21 cellular contexts compared by ENCODE assay signal in genomic region chr5:105740242-105740641, GRCh38.
DNase-seq lines count a peak whose midpoint lies in the region; ATAC-seq and TF ChIP-seq lines count a peak whose summit lies in the region.
"Had no signal": no experiment of that assay in that cellular context is flagged by ENCODE, and none has a peak within 500 bp of the region (broad histone marks: within the 10 kb centered on the region; RNA-seq: fewer than 3 reads in every experiment).

No MANE protein-coding gene starts in this region.

- DNase-seq in DMS53 (lab: John Stamatoyannopoulos, UW) (peak; percentile 12), DMS53 treated with DMSO at 0.1 percent for 48 hours (lab: John Stamatoyannopoulos, UW; ENCODE audit: unreplicated experiment) (no peak), WTC11 (ENCODE audit: low spot score) (no peak), HuH-7.5 (ENCODE audit: low spot score) (no peak), foreskin fibroblast (no peak), spleen (no peak)
- peak; percentile 2 for DNase-seq in Jurkat, Clone E6-1 (ENCODE audit: low read depth, low spot score)
- DNase-seq: BE2C; CD4-positive, alpha-beta T cell; MV-4-11; NCI-H1417 treated with DMSO at 0.1 percent for 48 hours; NCI-H2029; NCI-H2171 treated with DMSO at 0.1 percent for 48 hours; NCI-H446 treated with DMSO at 0.1 percent for 48 hours; NCI-H774; PC-9; SW 1271 had no signal

- H3K9me3 Mint-ChIP-seq in WTC11: no peaks in the 10 kb centered on the region

- no peak overlapping the region for H3K4me3 ChIP-seq in Jurkat, Clone E6-1 (ENCODE audit: low read length)
- no peak overlapping the region for H3K4me3 ChIP-seq in foreskin fibroblast (ENCODE audit: low read depth in 1 of 2, low read length in 2 of 2)
- H3K4me3 ChIP-seq in spleen: no peak overlapping the region
- H3K4me3 ChIP-seq: PC-9, SJSA1 had no signal

- no peak for TF ChIP-seq POLR2A in spleen (IDR thresholded peaks at IDR 0.05)

- peak; percentile 47; the same call in 1 of the 2 replicates for ATAC-seq in WTC11
- no peak for ATAC-seq in GM19455 (IDR thresholded peaks at IDR 0.05; ENCODE audit: unreplicated experiment)

- TF ChIP-seq CTCF in WTC11 (IDR thresholded peaks at IDR 0.05) (no peak), foreskin fibroblast (IDR thresholded peaks at IDR 0.05; ENCODE audit: low read depth, low read length) (no peak), spleen (IDR thresholded peaks at IDR 0.05 in 8 of 11, conservative IDR thresholded peaks at IDR 0.05 in 3 of 11) (no peak)

- peaks cover 3% of the 10 kb centered on the region for H3K4me1 Mint-ChIP-seq in WTC11
- H3K4me1 Mint-ChIP-seq: IgD-negative memory B cell had no signal

- no peaks in the 10 kb centered on the region for H3K4me1 ChIP-seq in spleen
- H3K4me1 ChIP-seq: BE2C, SJSA1 had no signal

- POLR2A ChIA-PET in WTC11 (lab: Charles Lee): no interaction called here

- WGBS in spleen, 5 donors: 57 to 78% (median 66%) methylated on average over 3 of the region's 3 CpGs

- CTCF ChIA-PET in WTC11 (lab: Charles Lee): no interaction called here

- no peaks in the 10 kb centered on the region for H3K27me3 ChIP-seq in spleen (replicated peaks in 1 of 7)
- H3K27me3 ChIP-seq: BE2C, SJSA1 had no signal

- no peak overlapping the region for H3K27ac Mint-ChIP-seq in WTC11
- H3K27ac Mint-ChIP-seq: CD4-positive, alpha-beta T cell; IgD-negative memory B cell had no signal

- H3K27me3 Mint-ChIP-seq in WTC11 (ENCODE audit: low read depth): no peaks in the 10 kb centered on the region
- H3K27me3 Mint-ChIP-seq: CD4-positive, alpha-beta T cell; IgD-negative memory B cell had no signal

- H3K9me3 ChIP-seq in spleen: peaks cover 0 to 14% (median 4%) of the 10 kb centered on the region in 8 donors
- H3K9me3 ChIP-seq: BE2C, SJSA1 had no signal

- H3K36me3 ChIP-seq in spleen: no peaks in the 10 kb centered on the region
- H3K36me3 ChIP-seq: BE2C, SJSA1 had no signal

- no peak overlapping the region for H3K27ac ChIP-seq in spleen
- H3K27ac ChIP-seq: 22Rv1, PC-9, SJSA1 had no signal

- no peak overlapping the region for H3K4me3 Mint-ChIP-seq in WTC11
- H3K4me3 Mint-ChIP-seq: CD4-positive, alpha-beta T cell; IgD-negative memory B cell had no signal

- intact Hi-C loops in spleen (cut with DNase I; ENCODE audit: low total_unique reads): no loop called here

- H3K36me3 Mint-ChIP-seq in WTC11: no peaks in the 10 kb centered on the region
- H3K36me3 Mint-ChIP-seq: IgD-negative memory B cell had no signal

TF ChIP-seq in WTC11, 78 proteins besides CTCF, POLR2A, EP300 and RAD21:
- TF ChIP-seq USF2 (CRISPR knock-in tag; IDR thresholded peaks at IDR 0.05) (no peak), NR2C2 (CRISPR knock-in tag; IDR thresholded peaks at IDR 0.05) (no peak), ZBTB21 (CRISPR knock-in tag; IDR thresholded peaks at IDR 0.05; ENCODE audit: borderline replicate concordance) (no peak), KAT7 (CRISPR knock-in tag; IDR thresholded peaks at IDR 0.05; ENCODE audit: borderline replicate concordance) (no peak), ESRRA (CRISPR knock-in tag; IDR thresholded peaks at IDR 0.05; ENCODE audit: borderline replicate concordance) (no peak), ZNF263 (CRISPR knock-in tag; IDR thresholded peaks at IDR 0.05; ENCODE audit: low read depth) (no peak)

Comparison
In these comparisons a context has a peak if more than half of its experiments do, and no peak if none do; other contexts are left out.
1. DNase-seq: peak in DMS53 (single experiment) and Jurkat, Clone E6-1 (single experiment); none in DMS53 treated with DMSO at 0.1 percent for 48 hours (single experiment), WTC11 (single experiment), HuH-7.5 (single experiment), foreskin fibroblast (0 of 2) and spleen (single experiment).